Comparison of ENCODE assay signal across 8 cellular contexts in genomic region chr10:133308431-133309110, GRCh38. TPM values are rescaled to one million over a fixed set of nuclear protein-coding genes. Genes with fewer than 3 reads are reported as not detected.
DNase-seq lines count a peak whose midpoint lies in the region; ATAC-seq and TF ChIP-seq lines count a peak whose summit lies in the region.

Gene TUBGCP2 (minus strand): TSS chr10:133308872. CDS start chr10:133302941, 5,931 bp downstream.
Gene ZNF511 (plus strand): TSS chr10:133308914. CDS start chr10:133308944, 30 bp downstream.

- H4K20me1 ChIP-seq in mammary epithelial cell (ENCODE audit: insufficient read depth, low read length): no peaks in the 10 kb centered on the region

- peak within 1 kb of the TSS; percentile 98 to 100 (median 99) for H3K27ac Mint-ChIP-seq in immature natural killer cell

- peak within 1 kb of the TSS; percentile 99 for H3K27ac ChIP-seq in mammary epithelial cell (ENCODE audit: insufficient read depth, low read depth, low read length)
- peak within 1 kb of the TSS; percentile 95 to 99 (median 98) for H3K27ac ChIP-seq in spleen

- DNase-seq in DMS53 (lab: John Stamatoyannopoulos, UW): peak; percentile 90
- no peak for DNase-seq in DMS53 treated with DMSO at 0.1 percent for 48 hours (lab: John Stamatoyannopoulos, UW; ENCODE audit: unreplicated experiment)
- peak; percentile 50 for DNase-seq in NCI-H2081 treated with DMSO at 0.1 percent for 48 hours (lab: John Stamatoyannopoulos, UW)
- DNase-seq in mammary epithelial cell: no peak
- peak; percentile 96 to 97 (median 97) for DNase-seq in immature natural killer cell
- peak; percentile 97 for DNase-seq in spleen

- H3K9me3 Mint-ChIP-seq in immature natural killer cell: peaks cover 0 to 2% (median 0%) of the 10 kb centered on the region in 6 donors

- H3K9me3 ChIP-seq in mammary epithelial cell (replicated peaks; ENCODE audit: insufficient read depth, low read length) (no peaks in the 10 kb centered on the region), spleen (no peaks in the 10 kb centered on the region)

- TF ChIP-seq POLR2A in spleen (IDR thresholded peaks at IDR 0.05): peak in 2 of 3 donors; percentile 22 to 24

- H3K36me3 ChIP-seq in mammary epithelial cell (ENCODE audit: insufficient read depth, low read length) (peaks cover 6% of the 10 kb centered on the region), spleen (peaks cover 0 to 45% (median 32%) of the 10 kb centered on the region in 6 donors)

- H2AFZ ChIP-seq in mammary epithelial cell (ENCODE audit: low read depth, low read length): peak within 1 kb of the TSS; percentile 89

- in situ Hi-C loops in mammary epithelial cell (cut with MboI; ENCODE audit: low sequenced_read_pairs in 2 of 2): no loop called here

- TSS peak; percentile 52 for BruUV-seq in mammary epithelial cell (replicated peaks; lab: Mats Ljungman, UMichigan)

- intact Hi-C loops in mammary epithelial cell (cut with micrococcal nuclease): loop anchor here (2.0 kb wide), 2 partner anchors 34 to 50 kb away; no protein-coding TSS in a partner anchor
- intact Hi-C loops in spleen (cut with DNase I; ENCODE audit: low total_unique reads): no loop called here

- peaks cover 55% of the 10 kb centered on the region for H3K79me2 ChIP-seq in mammary epithelial cell (ENCODE audit: insufficient read depth, low read length)

- dilution Hi-C loops in mammary epithelial cell (cut with HindIII; ENCODE audit: low sequenced_read_pairs): loop anchor here (5.0 to 10.0 kb wide), 2 partner anchors 41 to 86 kb away; partner anchors contain the start of gene MTG1

- peak within 1 kb of the TSS; percentile 98 for H3K4me2 ChIP-seq in mammary epithelial cell (ENCODE audit: insufficient read depth, low read depth, low read length)

- peaks cover 18% of the 10 kb centered on the region for H3K4me1 ChIP-seq in mammary epithelial cell (ENCODE audit: insufficient read depth, low read length)
- H3K4me1 ChIP-seq in spleen: peaks cover 17 to 62% (median 49%) of the 10 kb centered on the region in 6 donors

- peak within 1 kb of the TSS; percentile 100 for H3K9ac ChIP-seq in mammary epithelial cell (ENCODE audit: insufficient read depth, low read length)

- H3K4me1 Mint-ChIP-seq in immature natural killer cell: peaks cover 32 to 39% of the 10 kb centered on the region in 2 donors

- peak; percentile 18; the same call in 1 of the 2 replicates for TF ChIP-seq CTCF in WI38 (IDR thresholded peaks at IDR 0.05; ENCODE audit: low read depth, low read length)
- peak in 1 of 2 donors; percentile 30 for TF ChIP-seq CTCF in mammary epithelial cell (conservative IDR thresholded peaks at IDR 0.05 in 1 of 2, IDR thresholded peaks at IDR 0.05 in 1 of 2; ENCODE audit: extremely low read depth in 1 of 2, insufficient read depth in 1 of 2, low read depth in 1 of 2, low read length in 2 of 2)
- no peak for TF ChIP-seq CTCF in spleen (IDR thresholded peaks at IDR 0.05 in 8 of 11, conservative IDR thresholded peaks at IDR 0.05 in 3 of 11)

- H3K27me3 Mint-ChIP-seq in immature natural killer cell (ENCODE audit: low read depth in 3 of 3): peaks cover 13 to 20% (median 15%) of the 10 kb centered on the region in 3 donors

- ATAC-seq in HG02763 (IDR thresholded peaks at IDR 0.05; ENCODE audit: unreplicated experiment): peak; percentile 82

- peak within 1 kb of the TSS; percentile 93 to 99 (median 99) for H3K4me3 Mint-ChIP-seq in immature natural killer cell

- 0% methylated on average over 27 of the region's 90 CpGs for WGBS in mammary epithelial cell (ENCODE audit: low coverage, missing lambda C conversion rate)
- WGBS in spleen, 5 donors: 0 to 1% (median 0%) methylated on average over 44 to 90 of the region's 90 CpGs

- H3K27me3 ChIP-seq in mammary epithelial cell (ENCODE audit: insufficient read depth, low read length): no peaks in the 10 kb centered on the region
- H3K27me3 ChIP-seq in spleen (replicated peaks in 1 of 7): no peaks in the 10 kb centered on the region

- peaks cover 0 to 20% (median 5%) of the 10 kb centered on the region in 3 donors for H3K36me3 Mint-ChIP-seq in immature natural killer cell

- CTCF ChIA-PET in mammary epithelial cell (lab: Charles Lee; ENCODE audit: low non-redundant PET): interaction anchor here (0.7 kb wide), 1 partner anchor 49 kb away, joined by 3 read pairs; no protein-coding TSS in a partner anchor

- H3K4me3 ChIP-seq in WI38 (ENCODE audit: low read depth, low read length) (peak within 1 kb of the TSS; percentile 95), mammary epithelial cell (replicated peaks in 1 of 3; ENCODE audit: insufficient read depth in 1 of 3, low read depth in 2 of 3, low read length in 3 of 3) (peak within 1 kb of the TSS; percentile 84 to 96 (median 88)), spleen (peak within 1 kb of the TSS; percentile 66 to 98 (median 92))

RNA-seq across cellular contexts. Expression of gene TUBGCP2, which starts in this region (rescaled TPM):
- total RNA-seq in mammary epithelial cell (10 to 100 TPM; 59.3 to 78.1 TPM), spleen (10 to 100 TPM; 40.2 to 61.2 (median 51.9) TPM)
- polyA plus RNA-seq in mammary epithelial cell (56.4 TPM), immature natural killer cell (10 to 100 TPM; 11.0 to 44.3 (median 27.5) TPM), spleen (100 to 1,000 TPM in 2 of 3 donors, 10 to 100 TPM in 1; 85.2 to 201 (median 132) TPM)
- 53.1 TPM for polyA minus RNA-seq in mammary epithelial cell

RNA-seq across cellular contexts. Expression of gene ZNF511, which starts in this region (rescaled TPM):
- total RNA-seq in mammary epithelial cell (10 to 100 TPM; 10.5 to 39.7 TPM), spleen (10 to 100 TPM; 26.3 to 33.1 (median 29.2) TPM)
- polyA plus RNA-seq in mammary epithelial cell (25.3 TPM), immature natural killer cell (10 to 100 TPM; 73.2 to 90.2 (median 88.0) TPM), spleen (10 to 100 TPM; 43.3 to 50.6 (median 44.7) TPM)
- 23.8 TPM for polyA minus RNA-seq in mammary epithelial cell

Comparison
In these comparisons a context has a peak if more than half of its experiments do, and no peak if none do; other contexts are left out.
1. DNase-seq: peak in DMS53 (single experiment), NCI-H2081 treated with DMSO at 0.1 percent for 48 hours (single experiment), immature natural killer cell (3 of 3) and spleen (single experiment); none in DMS53 treated with DMSO at 0.1 percent for 48 hours (single experiment) and mammary epithelial cell (single experiment).
2. Peak in every context shown above with its lines, with median percentiles within 50 percentile points of each other: H3K4me3 ChIP-seq.